Comparison of ENCODE assay signal across 9 cellular contexts in genomic region chr10:13526952-13527863, GRCh38. TPM values are rescaled to one million over a fixed set of nuclear protein-coding genes. Genes with fewer than 3 reads are reported as not detected.
DNase-seq lines count a peak whose midpoint lies in the region; ATAC-seq, FAIRE-seq and TF ChIP-seq lines count a peak whose summit lies in the region.
"Had no signal": no experiment of that assay in that cellular context is flagged by ENCODE, and none has a peak within 500 bp of the region (broad histone marks: within the 10 kb centered on the region; RNA-seq: fewer than 3 reads in every experiment).

No MANE protein-coding gene starts in this region.

- H3K4me1 ChIP-seq in heart right ventricle (peaks cover 0 to 31% (median 18%) of the 10 kb centered on the region in 9 donors), mesendoderm (ENCODE audit: control insufficient read depth, low read depth, low read length) (no peaks in the 10 kb centered on the region), vagina (peaks cover 11% of the 10 kb centered on the region)

- H2BK5ac ChIP-seq in mesendoderm (ENCODE audit: low read length) = no peak overlapping the region

- H3K9ac ChIP-seq in mesendoderm (ENCODE audit: low read length) = no peak overlapping the region

- H2BK120ac ChIP-seq in mesendoderm (ENCODE audit: low read depth, low read length) = no peak overlapping the region

- no peak for DNase-seq in heart right ventricle
- no peak for DNase-seq in left ventricle myocardium superior
- peak; percentile 11 to 57 for DNase-seq in cardiac fibroblast (ENCODE audit: low read depth in 2 of 2)
- peak; percentile 90 for DNase-seq in mesendoderm
- no peak for DNase-seq in vagina (ENCODE audit: extremely low spot score in 2 of 2)
- no peak for DNase-seq in GM12891 (ENCODE audit: insufficient read length, low spot score)

- H4K5ac ChIP-seq in mesendoderm (ENCODE audit: low read length) = no peak overlapping the region

- H3K79me1 ChIP-seq in mesendoderm (ENCODE audit: low read length) = no peaks in the 10 kb centered on the region

- H3K27me3 ChIP-seq in heart right ventricle = peaks cover 0 to 58% (median 0%) of the 10 kb centered on the region in 7 donors
- H3K27me3 ChIP-seq in mesendoderm (ENCODE audit: insufficient read depth, low read length, poor library complexity) = peaks cover 2% of the 10 kb centered on the region
- H3K27me3 ChIP-seq in vagina = no peaks in the 10 kb centered on the region

- H3K36me3 ChIP-seq in heart right ventricle = peaks cover 0 to 25% (median 0%) of the 10 kb centered on the region in 9 donors
- H3K36me3 ChIP-seq in mesendoderm (ENCODE audit: control insufficient read depth, insufficient read depth, low read length) = no peaks in the 10 kb centered on the region
- no peaks in the 10 kb centered on the region for H3K36me3 ChIP-seq in vagina

- no peak overlapping the region for H3K23ac ChIP-seq in mesendoderm (ENCODE audit: low read length)

- no peak overlapping the region for H3K18ac ChIP-seq in mesendoderm (ENCODE audit: low read length)

- peak overlapping the region; percentile 44 to 89 (median 70) for H3K4me3 ChIP-seq in heart right ventricle
- no peak overlapping the region for H3K4me3 ChIP-seq in cardiac fibroblast (replicated peaks in 1 of 2; ENCODE audit: low read depth in 2 of 2, low read length in 2 of 2)
- H3K4me3 ChIP-seq in mesendoderm (ENCODE audit: low read length) = no peak overlapping the region
- H3K4me3 ChIP-seq in vagina = peak overlapping the region; percentile 49 to 73

- H3K4me2 ChIP-seq in mesendoderm (ENCODE audit: low read length) = no peak overlapping the region

- H3K4ac ChIP-seq in mesendoderm (ENCODE audit: low read depth, low read length) = no peak overlapping the region

- no peak overlapping the region for H2BK15ac ChIP-seq in mesendoderm (replicated peaks; ENCODE audit: low read depth)

- intact Hi-C loops in heart right ventricle (cut with DNase I) (loop anchor here in 4 of 10 donors (5.0 to 10.0 kb wide), 3 partner anchors 152 to 365 kb away; partner anchors contain the start of gene MCM10 (in 1 of the 4)), left ventricle myocardium superior (cut with micrococcal nuclease) (no loop called here), vagina (cut with DNase I) (no loop called here)

- H3K9me3 ChIP-seq in heart right ventricle (no peaks in the 10 kb centered on the region), vagina (no peaks in the 10 kb centered on the region)

- TF ChIP-seq CTCF in heart right ventricle (IDR thresholded peaks at IDR 0.05) (no peak), cardiac fibroblast (IDR thresholded peaks at IDR 0.05; ENCODE audit: low read depth, low read length) (no peak), vagina (IDR thresholded peaks at IDR 0.05) (no peak)

- H3K27ac ChIP-seq in heart right ventricle (peak overlapping the region in 8 of 10 donors; percentile 37 to 88 (median 70)), mesendoderm (ENCODE audit: low read depth, low read length) (no peak overlapping the region), vagina (peak overlapping the region; percentile 70)

- no peak for TF ChIP-seq POLR2A in vagina (IDR thresholded peaks at IDR 0.05)
- TF ChIP-seq POLR2A in GM12891 (IDR thresholded peaks at IDR 0.05; ENCODE audit: low read depth, low read length) = no peak

- H3K79me2 ChIP-seq in mesendoderm (ENCODE audit: control insufficient read depth, insufficient read depth, low read length) = no peaks in the 10 kb centered on the region

- no peak overlapping the region for H4K8ac ChIP-seq in mesendoderm (ENCODE audit: low read depth, low read length)

- FAIRE-seq in GM12891 (lab: Jason Lieb, UNC) = no peak
- FAIRE-seq: G401.6 had no signal

- H2AK5ac ChIP-seq in mesendoderm (ENCODE audit: low read length) = no peak overlapping the region

- ATAC-seq in heart right ventricle (no peak), left ventricle myocardium superior (no peak), HG03460 (IDR thresholded peaks at IDR 0.05; ENCODE audit: unreplicated experiment) (no peak), HG03571 (IDR thresholded peaks at IDR 0.05; ENCODE audit: unreplicated experiment) (no peak)

- 34 to 45% methylated on average over 10 of the region's 10 CpGs for WGBS in heart right ventricle, 2 donors
- no CpG with 5 or more reads among the region's 10 CpGs for WGBS in mesendoderm (ENCODE audit: extremely low coverage, insufficient coverage, low lambda C conversion rate)

- no peak overlapping the region for H3K56ac ChIP-seq in mesendoderm (ENCODE audit: low read length)

TF ChIP-seq in GM12891, 5 proteins besides CTCF, POLR2A, EP300 and RAD21:
- TF ChIP-seq POLR2AphosphoS5 (IDR thresholded peaks at IDR 0.05; ENCODE audit: low read depth, low read length) = no peak

RNA-seq across cellular contexts. Expression of gene BEND7, which starts 1.6 kb away (rescaled TPM):
- 10 to 100 TPM; 10.2 to 21.0 (median 13.3) TPM for total RNA-seq in heart right ventricle
- polyA plus RNA-seq in heart right ventricle = 1 to 10 TPM; 6.4 to 7.0 TPM
- total RNA-seq in left ventricle myocardium superior = 17.4 TPM
- 4.3 TPM for polyA plus RNA-seq in mesendoderm (2013, experiment 1 of 2)
- 4.6 TPM for polyA plus RNA-seq in mesendoderm (2013, experiment 2 of 2)
- 16.2 TPM for total RNA-seq in vagina
- not detected for polyA plus RNA-seq in GM12891 (2012; ENCODE audit: low read depth, missing spikeins)

RNA-seq across cellular contexts. Expression of gene PRPF18, which starts 59.6 kb away (rescaled TPM):
- total RNA-seq in heart right ventricle (10 to 100 TPM; 13.3 to 17.1 (median 15.4) TPM), left ventricle myocardium superior (17.0 TPM), vagina (25.8 TPM)
- polyA plus RNA-seq in heart right ventricle = 10 to 100 TPM in 1 of 2 donors, 1 to 10 TPM in 1; 6.7 to 13.1 TPM
- polyA plus RNA-seq in mesendoderm (2013, experiment 1 of 2) = 16.0 TPM
- polyA plus RNA-seq in mesendoderm (2013, experiment 2 of 2) = 16.7 TPM
- polyA plus RNA-seq in GM12891 (2012; ENCODE audit: low read depth, missing spikeins) = 17.2 TPM

Comparison
In these comparisons a context has a peak if more than half of its experiments do, and no peak if none do; other contexts are left out.
1. DNase-seq: peak in cardiac fibroblast (2 of 2) and mesendoderm (single experiment); none in heart right ventricle (0 of 2), left ventricle myocardium superior (single experiment), vagina (0 of 2) and GM12891 (single experiment).
2. H3K4me3 ChIP-seq: peak in heart right ventricle (10 of 10) and vagina (2 of 2); none in cardiac fibroblast (0 of 2) and mesendoderm (single experiment).